ENCODE assay signal across 1 cellular context in genomic region chr2:237474931-237475703, GRCh38.
TF ChIP-seq lines count a peak whose summit lies in the region.

No MANE protein-coding gene starts in this region.

TF ChIP-seq in HEK293, 187 proteins besides CTCF, POLR2A, EP300 and RAD21 (continued from another document and continues in another):
- TF ChIP-seq, protein P1, sequence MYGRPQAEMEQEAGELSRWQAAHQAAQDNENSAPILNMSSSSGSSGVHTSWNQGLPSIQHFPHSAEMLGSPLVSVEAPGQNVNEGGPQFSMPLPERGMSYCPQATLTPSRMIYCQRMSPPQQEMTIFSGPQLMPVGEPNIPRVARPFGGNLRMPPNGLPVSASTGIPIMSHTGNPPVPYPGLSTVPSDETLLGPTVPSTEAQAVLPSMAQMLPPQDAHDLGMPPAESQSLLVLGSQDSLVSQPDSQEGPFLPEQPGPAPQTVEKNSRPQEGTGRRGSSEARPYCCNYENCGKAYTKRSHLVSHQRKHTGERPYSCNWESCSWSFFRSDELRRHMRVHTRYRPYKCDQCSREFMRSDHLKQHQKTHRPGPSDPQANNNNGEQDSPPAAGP (tag by site-specific recombination; IDR thresholded peaks at IDR 0.05): no peak
- TF ChIP-seq ZNF558 (tag by site-specific recombination; IDR thresholded peaks at IDR 0.05) (no peak), ZNF501 (tag by site-specific recombination; IDR thresholded peaks at IDR 0.05) (no peak), ZNF544 (tag by site-specific recombination; IDR thresholded peaks at IDR 0.05) (no peak), ZNF221 (tag by site-specific recombination; IDR thresholded peaks at IDR 0.05; ENCODE audit: borderline replicate concordance) (no peak), KLF16 (tag by site-specific recombination; IDR thresholded peaks at IDR 0.05) (no peak), ZNF266 (tag by site-specific recombination; IDR thresholded peaks at IDR 0.05; ENCODE audit: low read depth) (no peak), ZNF324 (tag by site-specific recombination; IDR thresholded peaks at IDR 0.05) (no peak), ATF2 (tag by site-specific recombination; IDR thresholded peaks at IDR 0.05; ENCODE audit: low read depth) (no peak), ZBTB44 (tag by site-specific recombination; IDR thresholded peaks at IDR 0.05) (no peak), ZNF843 (tag by site-specific recombination; IDR thresholded peaks at IDR 0.05) (no peak), ZNF133 (tag by site-specific recombination; IDR thresholded peaks at IDR 0.05) (no peak), ZNF274 (IDR thresholded peaks at IDR 0.05; ENCODE audit: low read length) (no peak), ZNF274 (tag by site-specific recombination; IDR thresholded peaks at IDR 0.05; ENCODE audit: borderline replicate concordance) (no peak), ZNF639 (tag by site-specific recombination; IDR thresholded peaks at IDR 0.05) (no peak), REST (tag by site-specific recombination; IDR thresholded peaks at IDR 0.05) (no peak), ZNF76 (tag by site-specific recombination; IDR thresholded peaks at IDR 0.05; ENCODE audit: borderline replicate concordance, low read depth) (no peak), ZNF391 (tag by site-specific recombination; IDR thresholded peaks at IDR 0.05; ENCODE audit: borderline replicate concordance, low read depth) (peak; percentile 27; the same call in 1 of the 2 replicates), ZNF514 (tag by site-specific recombination; IDR thresholded peaks at IDR 0.05) (no peak), HOXA7 (CRISPR knock-in tag; IDR thresholded peaks at IDR 0.05; ENCODE audit: borderline replicate concordance) (no peak), ZNF16 (tag by site-specific recombination; IDR thresholded peaks at IDR 0.05; ENCODE audit: low read depth) (no peak), ZNF670 (tag by site-specific recombination; IDR thresholded peaks at IDR 0.05; ENCODE audit: low read depth) (no peak), GLI2 (tag by site-specific recombination; IDR thresholded peaks at IDR 0.05; ENCODE audit: borderline replicate concordance, low read depth) (no peak), ZNF768 (tag by site-specific recombination; IDR thresholded peaks at IDR 0.05) (no peak), ZNF707 (tag by site-specific recombination; IDR thresholded peaks at IDR 0.05) (no peak), ZNF792 (tag by site-specific recombination; IDR thresholded peaks at IDR 0.05) (no peak), ZNF580 (tag by site-specific recombination; IDR thresholded peaks at IDR 0.05) (no peak), ZNF354C (tag by site-specific recombination; IDR thresholded peaks at IDR 0.05; ENCODE audit: borderline replicate concordance, low read depth) (no peak), WT1 (tag by site-specific recombination; IDR thresholded peaks at IDR 0.05) (no peak), PRDM2 (tag by site-specific recombination; IDR thresholded peaks at IDR 0.05; ENCODE audit: borderline replicate concordance) (no peak), ZNF175 (tag by site-specific recombination; IDR thresholded peaks at IDR 0.05) (no peak), ZNF701 (tag by site-specific recombination; IDR thresholded peaks at IDR 0.05) (no peak), ZNF37A (tag by site-specific recombination; IDR thresholded peaks at IDR 0.05) (no peak), ZNF174 (tag by site-specific recombination; IDR thresholded peaks at IDR 0.05) (no peak), ZBTB48 (tag by site-specific recombination; IDR thresholded peaks at IDR 0.05) (no peak), ZNF214 (tag by site-specific recombination; IDR thresholded peaks at IDR 0.05; ENCODE audit: borderline replicate concordance) (no peak), KLF9 (tag by site-specific recombination; IDR thresholded peaks at IDR 0.05; ENCODE audit: low read depth) (no peak; the same call in 1 of the 2 replicates), ZNF837 (tag by site-specific recombination; IDR thresholded peaks at IDR 0.05) (no peak), ZIC2 (tag by site-specific recombination; IDR thresholded peaks at IDR 0.05) (no peak), ZNF404 (tag by site-specific recombination; IDR thresholded peaks at IDR 0.05) (no peak)
- TF ChIP-seq, protein P2, sequence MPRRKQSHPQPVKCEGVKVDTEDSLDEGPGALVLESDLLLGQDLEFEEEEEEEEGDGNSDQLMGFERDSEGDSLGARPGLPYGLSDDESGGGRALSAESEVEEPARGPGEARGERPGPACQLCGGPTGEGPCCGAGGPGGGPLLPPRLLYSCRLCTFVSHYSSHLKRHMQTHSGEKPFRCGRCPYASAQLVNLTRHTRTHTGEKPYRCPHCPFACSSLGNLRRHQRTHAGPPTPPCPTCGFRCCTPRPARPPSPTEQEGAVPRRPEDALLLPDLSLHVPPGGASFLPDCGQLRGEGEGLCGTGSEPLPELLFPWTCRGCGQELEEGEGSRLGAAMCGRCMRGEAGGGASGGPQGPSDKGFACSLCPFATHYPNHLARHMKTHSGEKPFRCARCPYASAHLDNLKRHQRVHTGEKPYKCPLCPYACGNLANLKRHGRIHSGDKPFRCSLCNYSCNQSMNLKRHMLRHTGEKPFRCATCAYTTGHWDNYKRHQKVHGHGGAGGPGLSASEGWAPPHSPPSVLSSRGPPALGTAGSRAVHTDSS (tag by site-specific recombination; IDR thresholded peaks at IDR 0.05): no peak
- TF ChIP-seq, protein P3, sequence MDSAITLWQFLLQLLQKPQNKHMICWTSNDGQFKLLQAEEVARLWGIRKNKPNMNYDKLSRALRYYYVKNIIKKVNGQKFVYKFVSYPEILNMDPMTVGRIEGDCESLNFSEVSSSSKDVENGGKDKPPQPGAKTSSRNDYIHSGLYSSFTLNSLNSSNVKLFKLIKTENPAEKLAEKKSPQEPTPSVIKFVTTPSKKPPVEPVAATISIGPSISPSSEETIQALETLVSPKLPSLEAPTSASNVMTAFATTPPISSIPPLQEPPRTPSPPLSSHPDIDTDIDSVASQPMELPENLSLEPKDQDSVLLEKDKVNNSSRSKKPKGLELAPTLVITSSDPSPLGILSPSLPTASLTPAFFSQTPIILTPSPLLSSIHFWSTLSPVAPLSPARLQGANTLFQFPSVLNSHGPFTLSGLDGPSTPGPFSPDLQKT (IDR thresholded peaks at IDR 0.05; ENCODE audit: borderline replicate concordance, low read depth, low read length): no peak
- TF ChIP-seq, protein P4, sequence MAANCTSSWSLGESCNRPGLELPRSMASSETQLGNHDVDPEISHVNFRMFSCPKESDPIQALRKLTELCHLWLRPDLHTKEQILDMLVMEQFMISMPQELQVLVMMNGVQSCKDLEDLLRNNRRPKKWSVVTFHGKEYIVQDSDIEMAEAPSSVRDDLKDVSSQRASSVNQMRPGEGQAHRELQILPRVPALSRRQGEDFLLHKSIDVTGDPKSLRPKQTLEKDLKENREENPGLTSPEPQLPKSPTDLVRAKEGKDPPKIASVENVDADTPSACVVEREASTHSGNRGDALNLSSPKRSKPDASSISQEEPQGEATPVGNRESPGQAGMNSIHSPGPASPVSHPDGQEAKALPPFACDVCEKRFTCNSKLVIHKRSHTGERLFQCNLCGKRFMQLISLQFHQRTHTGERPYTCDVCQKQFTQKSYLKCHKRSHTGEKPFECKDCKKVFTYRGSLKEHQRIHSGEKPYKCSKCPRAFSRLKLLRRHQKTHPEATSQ (tag by site-specific recombination; IDR thresholded peaks at IDR 0.05): no peak
